In genomic region chr2:101267671-101268656, GRCh38 we compare ENCODE assay signal across 10 cellular contexts. TPM values are rescaled to one million over a fixed set of nuclear protein-coding genes. Genes with fewer than 3 reads are reported as not detected.
DNase-seq lines count a peak whose midpoint lies in the region; ATAC-seq and TF ChIP-seq lines count a peak whose summit lies in the region.
"Had no signal": no experiment of that assay in that cellular context is flagged by ENCODE, and none has a peak within 500 bp of the region (broad histone marks: within the 10 kb centered on the region; RNA-seq: fewer than 3 reads in every experiment).

No MANE protein-coding gene starts in this region.

- H3K9me3 ChIP-seq in endodermal cell (ENCODE audit: control insufficient read depth, low read length) (no peaks in the 10 kb centered on the region), tibial artery (no peaks in the 10 kb centered on the region)
- H3K9me3 ChIP-seq: BLaER1 treated with 17β-estradiol and CSF1 and Interleukin-3, amounts not matched to agents 10 nM and 100 nM had no signal

- peak overlapping the region; percentile 79 for H3K27ac Mint-ChIP-seq in stimulated activated naive CD8-positive, alpha-beta T cell treated with anti-CD3 and anti-CD28 coated beads, Interleukin-15, Interleukin-2, amounts not matched to agents 100 ng/mL and 50 ng/mL, for 24 hours
- H3K27ac Mint-ChIP-seq in endodermal cell, result peak overlapping the region; percentile 28

- TF ChIP-seq CTCF in endodermal cell (conservative IDR thresholded peaks at IDR 0.05), result no peak
- no peak for TF ChIP-seq CTCF in tibial artery (IDR thresholded peaks at IDR 0.05)
- TF ChIP-seq CTCF in GM10266 (IDR thresholded peaks at IDR 0.05; ENCODE audit: control insufficient read depth, insufficient read depth, low read depth, missing control alignments), result no peak

- no peak overlapping the region for H3K9ac ChIP-seq in endodermal cell (ENCODE audit: extremely low read depth, low read length, poor library complexity, severe bottlenecking)
- H3K9ac ChIP-seq: BLaER1 treated with 17β-estradiol and CSF1 and Interleukin-3, amounts not matched to agents 10 nM and 100 nM had no signal

- 93 to 96% methylated on average over 14 to 15 of the region's 15 CpGs for WGBS in endodermal cell (ENCODE audit: insufficient coverage in 1 of 2, insufficient read length in 1 of 2), 2 experiments

- peaks cover 72% of the 10 kb centered on the region for H3K36me3 ChIP-seq in endodermal cell (ENCODE audit: control insufficient read depth, insufficient read depth, low read length)
- H3K36me3 ChIP-seq in tibial artery, result peaks cover 70 to 100% (median 84%) of the 10 kb centered on the region in 3 donors

- peaks cover 39% of the 10 kb centered on the region for H3K4me1 Mint-ChIP-seq in stimulated activated naive CD8-positive, alpha-beta T cell treated with anti-CD3 and anti-CD28 coated beads, Interleukin-15, Interleukin-2, amounts not matched to agents 100 ng/mL and 50 ng/mL, for 24 hours (ENCODE audit: low read depth)
- peaks cover 19% of the 10 kb centered on the region for H3K4me1 Mint-ChIP-seq in endodermal cell

- H3K4me3 ChIP-seq in endodermal cell (ENCODE audit: low read length), result no peak overlapping the region
- no peak overlapping the region for H3K4me3 ChIP-seq in tibial artery
- H3K4me3 ChIP-seq: BLaER1 treated with 17β-estradiol and CSF1 and Interleukin-3, amounts not matched to agents 10 nM and 100 nM had no signal

- ATAC-seq in stimulated activated naive CD8-positive, alpha-beta T cell treated with anti-CD3 and anti-CD28 coated beads, Interleukin-15, Interleukin-2, amounts not matched to agents 100 U/mL and 50 U/mL, for 24 hours, result no peak
- ATAC-seq in HG03159 (IDR thresholded peaks at IDR 0.05; ENCODE audit: unreplicated experiment), result peak; percentile 51
- ATAC-seq in HG03039 (IDR thresholded peaks at IDR 0.05; ENCODE audit: unreplicated experiment), result no peak

- H3K27ac ChIP-seq in endodermal cell (ENCODE audit: low read depth, low read length) (no peak overlapping the region), tibial artery (no peak overlapping the region)

- no peaks in the 10 kb centered on the region for H3K9me3 Mint-ChIP-seq in stimulated activated naive CD8-positive, alpha-beta T cell treated with anti-CD3 and anti-CD28 coated beads, Interleukin-15, Interleukin-2, amounts not matched to agents 100 ng/mL and 50 ng/mL, for 24 hours
- no peaks in the 10 kb centered on the region for H3K9me3 Mint-ChIP-seq in endodermal cell

- H3K4me3 Mint-ChIP-seq in stimulated activated naive CD8-positive, alpha-beta T cell treated with anti-CD3 and anti-CD28 coated beads, Interleukin-15, Interleukin-2, amounts not matched to agents 100 ng/mL and 50 ng/mL, for 24 hours, result no peak overlapping the region
- no peak overlapping the region for H3K4me3 Mint-ChIP-seq in endodermal cell

- peaks cover 91% of the 10 kb centered on the region for H3K36me3 Mint-ChIP-seq in stimulated activated naive CD8-positive, alpha-beta T cell treated with anti-CD3 and anti-CD28 coated beads, Interleukin-15, Interleukin-2, amounts not matched to agents 100 ng/mL and 50 ng/mL, for 24 hours (ENCODE audit: low read depth)
- H3K36me3 Mint-ChIP-seq in endodermal cell (ENCODE audit: low read depth), result peaks cover 66% of the 10 kb centered on the region

- no peak for DNase-seq in stimulated activated naive CD8-positive, alpha-beta T cell treated with anti-CD3 and anti-CD28 coated beads, Interleukin-15, Interleukin-2, amounts not matched to agents 100 U/mL and 50 U/mL, for 24 hours
- DNase-seq in endodermal cell, result no peak
- no peak for DNase-seq in germinal center (ENCODE audit: low spot score)
- no peak for DNase-seq in tibial artery
- DNase-seq in GM10266 (ENCODE audit: extremely low spot score), result no peak
- DNase-seq: T1000 had no signal

- intact Hi-C loops in tibial artery (cut with DNase I; ENCODE audit: low total_unique reads), result no loop called here

- H3K4me1 ChIP-seq in endodermal cell (ENCODE audit: control insufficient read depth, insufficient read depth, low read length) (peaks cover 6% of the 10 kb centered on the region), tibial artery (no peaks in the 10 kb centered on the region)

- no peaks in the 10 kb centered on the region for H3K27me3 Mint-ChIP-seq in stimulated activated naive CD8-positive, alpha-beta T cell treated with anti-CD3 and anti-CD28 coated beads, Interleukin-15, Interleukin-2, amounts not matched to agents 100 ng/mL and 50 ng/mL, for 24 hours
- no peaks in the 10 kb centered on the region for H3K27me3 Mint-ChIP-seq in endodermal cell (ENCODE audit: insufficient read depth)

- H3K27me3 ChIP-seq in endodermal cell (ENCODE audit: control insufficient read depth, insufficient read depth, low read length, poor library complexity, severe bottlenecking) (no peaks in the 10 kb centered on the region), tibial artery (no peaks in the 10 kb centered on the region)
- H3K27me3 ChIP-seq: BLaER1 treated with 17β-estradiol and CSF1 and Interleukin-3, amounts not matched to agents 10 nM and 100 nM had no signal

RNA-seq across cellular contexts. Expression of gene CNOT11, which starts 15.3 kb away (rescaled TPM):
- 10 to 100 TPM; 46.1 to 49.3 TPM for total RNA-seq in endodermal cell
- 46.1 TPM for polyA plus RNA-seq in endodermal cell (2013, experiment 1 of 2)
- polyA plus RNA-seq in endodermal cell (2013, experiment 2 of 2), result 36.0 TPM

RNA-seq across cellular contexts. Expression of gene RNF149, which starts 40.5 kb away (rescaled TPM):
- total RNA-seq in endodermal cell, result 10 to 100 TPM; 26.4 to 36.3 TPM
- 30.9 TPM for polyA plus RNA-seq in endodermal cell (2013, experiment 1 of 2)
- polyA plus RNA-seq in endodermal cell (2013, experiment 2 of 2), result 26.1 TPM
